In the genomic region with DNA sequence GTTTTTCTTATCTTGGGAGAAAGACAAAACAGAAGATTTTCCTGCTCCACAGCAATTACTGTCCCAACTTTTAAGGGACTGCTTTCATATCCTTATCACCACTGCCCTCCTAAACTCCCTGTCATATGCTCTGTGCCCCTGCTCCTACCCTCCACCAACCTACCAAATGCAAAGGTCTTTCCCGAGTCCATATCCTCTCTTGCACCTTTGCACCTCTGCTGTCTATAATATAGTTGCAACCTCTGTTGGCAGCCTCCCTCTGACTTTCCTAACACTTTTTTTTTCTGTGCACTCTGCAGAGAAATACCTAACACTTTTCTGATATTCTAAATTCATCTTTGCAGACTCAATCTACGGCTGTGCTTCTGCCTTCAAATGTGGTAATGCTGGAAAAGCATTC, we compare ENCODE assay signal across 13 cellular contexts.
"Had no signal": no experiment of that assay in that cellular context is flagged by ENCODE, and none has a peak within 500 bp of the region (broad histone marks: within the 10 kb centered on the region; RNA-seq: fewer than 3 reads in every experiment).

No MANE protein-coding gene starts in this region.

- ATAC-seq: activated T-cell treated with anti-CD3 and anti-CD28 coated beads, Interleukin-2, amount 50 U/mL, for 72 hours; gastrocnemius medialis; naive thymus-derived CD4-positive, alpha-beta T cell had no signal

- H3K27ac ChIP-seq: breast epithelium, dorsolateral prefrontal cortex, gastrocnemius medialis, uterus had no signal

- H3K4me3 ChIP-seq: breast epithelium, dorsolateral prefrontal cortex, gastrocnemius medialis, uterus had no signal

- H3K4me3 Mint-ChIP-seq: activated CD4-positive, alpha-beta memory T cell treated with anti-CD3 and anti-CD28 coated beads, Interleukin-2, amount 10 ng/mL, durations not matched to agents 7 days and 5 days; activated naive CD8-positive, alpha-beta T cell treated with anti-CD3 and anti-CD28 coated beads, Interleukin-2, amount 10 ng/mL, durations not matched to agents 7 days and 5 days; activated T-cell treated with anti-CD3 and anti-CD28 coated beads, Interleukin-2, amount 50 U/mL, for 72 hours; naive thymus-derived CD4-positive, alpha-beta T cell had no signal

- H3K27me3 Mint-ChIP-seq: activated CD4-positive, alpha-beta memory T cell treated with anti-CD3 and anti-CD28 coated beads, Interleukin-2, amount 10 ng/mL, durations not matched to agents 7 days and 5 days; activated naive CD8-positive, alpha-beta T cell treated with anti-CD3 and anti-CD28 coated beads, Interleukin-2, amount 10 ng/mL, durations not matched to agents 7 days and 5 days; naive thymus-derived CD4-positive, alpha-beta T cell had no signal

- DNase-seq: activated CD4-positive, alpha-beta memory T cell treated with anti-CD3 and anti-CD28 coated beads, Interleukin-2, amount 10 ng/mL, durations not matched to agents 7 days and 5 days; activated naive CD8-positive, alpha-beta T cell treated with anti-CD3 and anti-CD28 coated beads, Interleukin-2, amount 10 ng/mL, durations not matched to agents 7 days and 5 days; activated T-cell treated with anti-CD3 and anti-CD28 coated beads, Interleukin-2, amount 50 U/mL, for 72 hours; anterior cingulate cortex; dorsolateral prefrontal cortex; gastrocnemius medialis; naive thymus-derived CD4-positive, alpha-beta T cell; occipital lobe; retina; stimulated activated CD4-positive, alpha-beta T cell treated with anti-CD3 and anti-CD28 coated beads, Interleukin-4, amount 100 ng/mL, for 4 hours; SW 1271; uterus had no signal

- H3K36me3 ChIP-seq: breast epithelium, gastrocnemius medialis, uterus had no signal

- H3K9me3 ChIP-seq: breast epithelium, gastrocnemius medialis, uterus had no signal

- H3K9me3 Mint-ChIP-seq: activated CD4-positive, alpha-beta memory T cell treated with anti-CD3 and anti-CD28 coated beads, Interleukin-2, amount 10 ng/mL, durations not matched to agents 7 days and 5 days; activated T-cell treated with anti-CD3 and anti-CD28 coated beads, Interleukin-2, amount 50 U/mL, for 72 hours; naive thymus-derived CD4-positive, alpha-beta T cell had no signal

- H3K27me3 ChIP-seq: breast epithelium, dorsolateral prefrontal cortex, gastrocnemius medialis, uterus had no signal

- H3K27ac Mint-ChIP-seq: activated CD4-positive, alpha-beta memory T cell treated with anti-CD3 and anti-CD28 coated beads, Interleukin-2, amount 10 ng/mL, durations not matched to agents 7 days and 5 days; activated naive CD8-positive, alpha-beta T cell treated with anti-CD3 and anti-CD28 coated beads, Interleukin-2, amount 10 ng/mL, durations not matched to agents 7 days and 5 days; activated T-cell treated with anti-CD3 and anti-CD28 coated beads, Interleukin-2, amount 50 U/mL, for 72 hours had no signal
